Comparison of ENCODE assay signal across 29 cellular contexts in the genomic region with DNA sequence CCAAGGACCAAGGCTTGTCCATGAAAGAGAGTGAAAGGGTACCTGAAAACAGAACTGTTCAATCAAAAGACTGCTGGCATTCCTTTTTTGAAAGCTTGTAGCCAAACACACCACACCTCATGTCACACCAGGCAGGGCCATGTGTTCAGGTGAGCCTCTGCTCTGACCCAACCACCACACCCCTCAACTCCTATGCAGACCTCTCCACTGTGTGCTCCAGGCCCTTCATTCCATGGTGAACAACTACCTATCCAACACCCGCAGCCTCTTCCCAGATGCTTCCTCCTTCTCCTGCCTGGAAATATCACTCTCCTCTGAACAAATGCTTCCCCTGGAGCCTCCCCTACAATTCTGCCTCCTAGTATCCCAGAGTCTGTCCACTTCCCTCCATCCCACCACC.
"Had no signal": no experiment of that assay in that cellular context is flagged by ENCODE, and none has a peak within 500 bp of the region (broad histone marks: within the 10 kb centered on the region; RNA-seq: fewer than 3 reads in every experiment).

No MANE protein-coding gene starts in this region.

- H3K27me3 ChIP-seq: ascending aorta, cardiac muscle cell, MG63, SJCRH30 had no signal

- ATAC-seq: activated CD8-positive, alpha-beta T cell treated with anti-CD3 and anti-CD28 coated beads, Interleukin-2, amount 10 ng/mL, durations not matched to agents 7 days and 5 days had no signal

- H3K4me3 ChIP-seq: ascending aorta, cardiac muscle cell, MG63, PC-9, SJCRH30, SK-N-MC had no signal

- H2AFZ ChIP-seq: PC-9 had no signal

- H3K36me3 ChIP-seq: ascending aorta, cardiac muscle cell, MG63, SJCRH30 had no signal

- H3K4me1 Mint-ChIP-seq: activated CD4-positive, alpha-beta T cell treated with anti-CD3 and anti-CD28 coated beads, Interleukin-2, amount 10 ng/mL, durations not matched to agents 7 days and 5 days; activated naive CD4-positive, alpha-beta T cell treated with anti-CD3 and anti-CD28 coated beads, Interleukin-2, amount 50 U/mL, for 24 hours; activated naive CD8-positive, alpha-beta T cell treated with anti-CD3 and anti-CD28 coated beads, Interleukin-2, amount 10 ng/mL, durations not matched to agents 7 days and 5 days had no signal

- H3K9me3 Mint-ChIP-seq: activated CD4-positive, alpha-beta T cell treated with anti-CD3 and anti-CD28 coated beads, Interleukin-2, amount 10 ng/mL, durations not matched to agents 7 days and 5 days; activated naive CD4-positive, alpha-beta T cell treated with anti-CD3 and anti-CD28 coated beads, Interleukin-2, amount 50 U/mL, for 24 hours; activated naive CD8-positive, alpha-beta T cell treated with anti-CD3 and anti-CD28 coated beads, Interleukin-2, amount 10 ng/mL, durations not matched to agents 7 days and 5 days; activated T-cell treated with anti-CD3 and anti-CD28 coated beads, Interleukin-2, amount 50 U/mL, for 24 hours; activated T-helper 2 cell treated with anti-CD3 and anti-CD28 coated beads, Interferon-gamma antibody, Interleukin-2, Interleukin-4, amounts not matched to agents 10 μg/mL and 5 μg/mL and 100 μg/mL, durations not matched to agents 14 hours and 24 hours and 36 hours had no signal

- H3K4me3 Mint-ChIP-seq: activated CD4-positive, alpha-beta T cell treated with anti-CD3 and anti-CD28 coated beads, Interleukin-2, amount 10 ng/mL, durations not matched to agents 7 days and 5 days; activated CD8-positive, alpha-beta T cell treated with anti-CD3 and anti-CD28 coated beads, Interleukin-2, amount 10 ng/mL, durations not matched to agents 7 days and 5 days; activated naive CD4-positive, alpha-beta T cell treated with anti-CD3 and anti-CD28 coated beads, Interleukin-2, amount 50 U/mL, for 24 hours; activated naive CD8-positive, alpha-beta T cell treated with anti-CD3 and anti-CD28 coated beads, Interleukin-2, amount 10 ng/mL, durations not matched to agents 7 days and 5 days; activated T-cell treated with anti-CD3 and anti-CD28 coated beads, Interleukin-2, amount 50 U/mL, for 24 hours had no signal

- H3K4me1 ChIP-seq: ascending aorta, SJCRH30 had no signal

- FAIRE-seq: TTC549 had no signal

- H3K27ac Mint-ChIP-seq: activated CD4-positive, alpha-beta T cell treated with anti-CD3 and anti-CD28 coated beads, Interleukin-2, amount 10 ng/mL, durations not matched to agents 7 days and 5 days; activated CD8-positive, alpha-beta T cell treated with anti-CD3 and anti-CD28 coated beads, Interleukin-2, amount 10 ng/mL, durations not matched to agents 7 days and 5 days; activated naive CD4-positive, alpha-beta T cell treated with anti-CD3 and anti-CD28 coated beads, Interleukin-2, amount 50 U/mL, for 24 hours; activated naive CD8-positive, alpha-beta T cell treated with anti-CD3 and anti-CD28 coated beads, Interleukin-2, amount 10 ng/mL, durations not matched to agents 7 days and 5 days; activated T-cell treated with anti-CD3 and anti-CD28 coated beads, Interleukin-2, amount 50 U/mL, for 24 hours; activated T-helper 2 cell treated with anti-CD3 and anti-CD28 coated beads, Interferon-gamma antibody, Interleukin-2, Interleukin-4, amounts not matched to agents 10 μg/mL and 5 μg/mL and 100 μg/mL, durations not matched to agents 14 hours and 24 hours and 36 hours had no signal

- H3K4me2 ChIP-seq: PC-9 had no signal

- H3K36me3 Mint-ChIP-seq: activated naive CD4-positive, alpha-beta T cell treated with anti-CD3 and anti-CD28 coated beads, Interleukin-2, amount 50 U/mL, for 24 hours; activated naive CD8-positive, alpha-beta T cell treated with anti-CD3 and anti-CD28 coated beads, Interleukin-2, amount 10 ng/mL, durations not matched to agents 7 days and 5 days had no signal

- H3K27ac ChIP-seq: ascending aorta, cardiac muscle cell, PC-9, SJCRH30, SK-N-MC had no signal

- DNase-seq: activated CD4-positive, alpha-beta T cell treated with anti-CD3 and anti-CD28 coated beads, Interleukin-2, amount 10 ng/mL, durations not matched to agents 7 days and 5 days; activated CD4-positive, alpha-beta T cell treated with anti-CD3 and anti-CD28 coated beads, Interleukin-2, amount 50 U/mL, for 48 hours; activated CD8-positive, alpha-beta T cell treated with anti-CD3 and anti-CD28 coated beads, Interleukin-2, amount 10 ng/mL, durations not matched to agents 7 days and 5 days; activated gamma-delta T cell; activated naive CD4-positive, alpha-beta T cell treated with Interleukin-2 at 50 U/mL for 16 hours; activated naive CD8-positive, alpha-beta T cell treated with anti-CD3 and anti-CD28 coated beads, Interleukin-2, amount 10 ng/mL, durations not matched to agents 7 days and 5 days; activated T-cell treated with anti-CD3 and anti-CD28 coated beads, Interleukin-2, amount 50 U/mL, for 24 hours; amygdala; MG63; NCI-H1092; NCI-H1436 treated with DMSO at 0.1 percent for 48 hours; NCI-H1694 treated with DMSO at 0.1 percent for 48 hours; NCI-H2029 treated with DMSO at 0.1 percent for 48 hours; NCI-H2107; NCI-H2171; NCI-H510A; NCI-H526; NCI-H748 treated with DMSO at 0.1 percent for 48 hours; NK-92 treated with Interleukin-12 subunit alpha and Interleukin-12 subunit beta, amount 100 ng/mL, for 24 hours; PC-9; SHP77; SJCRH30; T1000 had no signal

- H3K9me3 ChIP-seq: ascending aorta, MG63, SJCRH30 had no signal
